ENCODE assay signal across 1 cellular context in the genomic region with DNA sequence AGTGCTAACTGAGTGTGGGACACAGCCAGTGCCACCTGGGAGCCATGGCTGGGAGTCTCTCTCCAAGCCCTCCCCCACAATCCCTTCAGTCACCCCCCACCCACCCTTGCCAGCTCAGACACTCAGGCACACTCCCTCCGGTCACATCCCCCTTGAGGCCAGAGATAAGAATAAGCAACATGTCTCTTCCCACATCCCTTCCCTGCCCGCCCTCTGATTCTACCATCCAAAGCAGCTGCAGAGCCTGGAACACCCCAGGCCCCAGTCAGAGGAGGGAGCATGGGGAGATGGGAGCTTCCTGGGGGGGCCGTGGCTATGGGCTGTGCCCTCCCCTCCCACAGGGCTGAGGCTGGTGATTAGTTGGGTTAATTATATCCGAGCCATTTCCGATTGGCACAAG.
TF ChIP-seq lines count a peak whose summit lies in the region.

No MANE protein-coding gene starts in this region.

TF ChIP-seq in GM23338, 12 proteins besides CTCF, POLR2A, EP300 and RAD21:
- TF ChIP-seq, protein P1, sequence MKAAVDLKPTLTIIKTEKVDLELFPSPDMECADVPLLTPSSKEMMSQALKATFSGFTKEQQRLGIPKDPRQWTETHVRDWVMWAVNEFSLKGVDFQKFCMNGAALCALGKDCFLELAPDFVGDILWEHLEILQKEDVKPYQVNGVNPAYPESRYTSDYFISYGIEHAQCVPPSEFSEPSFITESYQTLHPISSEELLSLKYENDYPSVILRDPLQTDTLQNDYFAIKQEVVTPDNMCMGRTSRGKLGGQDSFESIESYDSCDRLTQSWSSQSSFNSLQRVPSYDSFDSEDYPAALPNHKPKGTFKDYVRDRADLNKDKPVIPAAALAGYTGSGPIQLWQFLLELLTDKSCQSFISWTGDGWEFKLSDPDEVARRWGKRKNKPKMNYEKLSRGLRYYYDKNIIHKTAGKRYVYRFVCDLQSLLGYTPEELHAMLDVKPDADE (IDR thresholded peaks at IDR 0.05): no peak
- TF ChIP-seq POLR2AphosphoS5 (IDR thresholded peaks at IDR 0.05; ENCODE audit: low read depth) (no peak), EZH2 (IDR thresholded peaks at IDR 0.05; ENCODE audit: low read depth, unreplicated experiment) (no peak), NANOG (IDR thresholded peaks at IDR 0.05; ENCODE audit: borderline replicate concordance) (no peak), JUNB (IDR thresholded peaks at IDR 0.05; ENCODE audit: unreplicated experiment) (no peak), STAT1 (IDR thresholded peaks at IDR 0.05; ENCODE audit: unreplicated experiment) (no peak), CREB1 (CRISPR knock-in tag; IDR thresholded peaks at IDR 0.05; ENCODE audit: low read depth) (no peak), ZNF114 (CRISPR knock-in tag; IDR thresholded peaks at IDR 0.05) (no peak), ZNF331 (CRISPR knock-in tag; IDR thresholded peaks at IDR 0.05; ENCODE audit: low read depth) (no peak), EZH2phosphoT487 (IDR thresholded peaks at IDR 0.05; ENCODE audit: unreplicated experiment) (no peak)
- TF ChIP-seq, protein P2, sequence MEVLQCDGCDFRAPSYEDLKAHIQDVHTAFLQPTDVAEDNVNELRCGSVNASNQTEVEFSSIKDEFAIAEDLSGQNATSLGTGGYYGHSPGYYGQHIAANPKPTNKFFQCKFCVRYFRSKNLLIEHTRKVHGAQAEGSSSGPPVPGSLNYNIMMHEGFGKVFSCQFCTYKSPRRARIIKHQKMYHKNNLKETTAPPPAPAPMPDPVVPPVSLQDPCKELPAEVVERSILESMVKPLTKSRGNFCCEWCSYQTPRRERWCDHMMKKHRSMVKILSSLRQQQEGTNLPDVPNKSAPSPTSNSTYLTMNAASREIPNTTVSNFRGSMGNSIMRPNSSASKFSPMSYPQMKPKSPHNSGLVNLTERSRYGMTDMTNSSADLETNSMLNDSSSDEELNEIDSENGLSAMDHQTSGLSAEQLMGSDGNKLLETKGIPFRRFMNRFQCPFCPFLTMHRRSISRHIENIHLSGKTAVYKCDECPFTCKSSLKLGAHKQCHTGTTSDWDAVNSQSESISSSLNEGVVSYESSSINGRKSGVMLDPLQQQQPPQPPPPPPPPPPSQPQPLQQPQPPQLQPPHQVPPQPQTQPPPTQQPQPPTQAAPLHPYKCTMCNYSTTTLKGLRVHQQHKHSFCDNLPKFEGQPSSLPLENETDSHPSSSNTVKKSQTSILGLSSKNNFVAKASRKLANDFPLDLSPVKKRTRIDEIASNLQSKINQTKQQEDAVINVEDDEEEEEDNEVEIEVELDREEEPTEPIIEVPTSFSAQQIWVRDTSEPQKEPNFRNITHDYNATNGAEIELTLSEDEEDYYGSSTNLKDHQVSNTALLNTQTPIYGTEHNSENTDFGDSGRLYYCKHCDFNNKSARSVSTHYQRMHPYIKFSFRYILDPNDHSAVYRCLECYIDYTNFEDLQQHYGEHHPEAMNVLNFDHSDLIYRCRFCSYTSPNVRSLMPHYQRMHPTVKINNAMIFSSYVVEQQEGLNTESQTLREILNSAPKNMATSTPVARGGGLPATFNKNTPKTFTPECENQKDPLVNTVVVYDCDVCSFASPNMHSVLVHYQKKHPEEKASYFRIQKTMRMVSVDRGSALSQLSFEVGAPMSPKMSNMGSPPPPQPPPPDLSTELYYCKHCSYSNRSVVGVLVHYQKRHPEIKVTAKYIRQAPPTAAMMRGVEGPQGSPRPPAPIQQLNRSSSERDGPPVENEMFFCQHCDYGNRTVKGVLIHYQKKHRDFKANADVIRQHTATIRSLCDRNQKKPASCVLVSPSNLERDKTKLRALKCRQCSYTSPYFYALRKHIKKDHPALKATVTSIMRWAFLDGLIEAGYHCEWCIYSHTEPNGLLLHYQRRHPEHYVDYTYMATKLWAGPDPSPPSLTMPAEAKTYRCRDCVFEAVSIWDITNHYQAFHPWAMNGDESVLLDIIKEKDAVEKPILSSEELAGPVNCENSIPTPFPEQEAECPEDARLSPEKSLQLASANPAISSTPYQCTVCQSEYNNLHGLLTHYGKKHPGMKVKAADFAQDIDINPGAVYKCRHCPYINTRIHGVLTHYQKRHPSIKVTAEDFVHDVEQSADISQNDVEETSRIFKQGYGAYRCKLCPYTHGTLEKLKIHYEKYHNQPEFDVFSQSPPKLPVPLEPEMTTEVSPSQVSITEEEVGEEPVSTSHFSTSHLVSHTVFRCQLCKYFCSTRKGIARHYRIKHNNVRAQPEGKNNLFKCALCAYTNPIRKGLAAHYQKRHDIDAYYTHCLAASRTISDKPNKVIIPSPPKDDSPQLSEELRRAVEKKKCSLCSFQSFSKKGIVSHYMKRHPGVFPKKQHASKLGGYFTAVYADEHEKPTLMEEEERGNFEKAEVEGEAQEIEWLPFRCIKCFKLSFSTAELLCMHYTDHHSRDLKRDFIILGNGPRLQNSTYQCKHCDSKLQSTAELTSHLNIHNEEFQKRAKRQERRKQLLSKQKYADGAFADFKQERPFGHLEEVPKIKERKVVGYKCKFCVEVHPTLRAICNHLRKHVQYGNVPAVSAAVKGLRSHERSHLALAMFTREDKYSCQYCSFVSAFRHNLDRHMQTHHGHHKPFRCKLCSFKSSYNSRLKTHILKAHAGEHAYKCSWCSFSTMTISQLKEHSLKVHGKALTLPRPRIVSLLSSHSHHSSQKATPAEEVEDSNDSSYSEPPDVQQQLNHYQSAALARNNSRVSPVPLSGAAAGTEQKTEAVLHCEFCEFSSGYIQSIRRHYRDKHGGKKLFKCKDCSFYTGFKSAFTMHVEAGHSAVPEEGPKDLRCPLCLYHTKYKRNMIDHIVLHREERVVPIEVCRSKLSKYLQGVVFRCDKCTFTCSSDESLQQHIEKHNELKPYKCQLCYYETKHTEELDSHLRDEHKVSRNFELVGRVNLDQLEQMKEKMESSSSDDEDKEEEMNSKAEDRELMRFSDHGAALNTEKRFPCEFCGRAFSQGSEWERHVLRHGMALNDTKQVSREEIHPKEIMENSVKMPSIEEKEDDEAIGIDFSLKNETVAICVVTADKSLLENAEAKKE (CRISPR knock-in tag; IDR thresholded peaks at IDR 0.05): no peak
- TF ChIP-seq, protein P3, sequence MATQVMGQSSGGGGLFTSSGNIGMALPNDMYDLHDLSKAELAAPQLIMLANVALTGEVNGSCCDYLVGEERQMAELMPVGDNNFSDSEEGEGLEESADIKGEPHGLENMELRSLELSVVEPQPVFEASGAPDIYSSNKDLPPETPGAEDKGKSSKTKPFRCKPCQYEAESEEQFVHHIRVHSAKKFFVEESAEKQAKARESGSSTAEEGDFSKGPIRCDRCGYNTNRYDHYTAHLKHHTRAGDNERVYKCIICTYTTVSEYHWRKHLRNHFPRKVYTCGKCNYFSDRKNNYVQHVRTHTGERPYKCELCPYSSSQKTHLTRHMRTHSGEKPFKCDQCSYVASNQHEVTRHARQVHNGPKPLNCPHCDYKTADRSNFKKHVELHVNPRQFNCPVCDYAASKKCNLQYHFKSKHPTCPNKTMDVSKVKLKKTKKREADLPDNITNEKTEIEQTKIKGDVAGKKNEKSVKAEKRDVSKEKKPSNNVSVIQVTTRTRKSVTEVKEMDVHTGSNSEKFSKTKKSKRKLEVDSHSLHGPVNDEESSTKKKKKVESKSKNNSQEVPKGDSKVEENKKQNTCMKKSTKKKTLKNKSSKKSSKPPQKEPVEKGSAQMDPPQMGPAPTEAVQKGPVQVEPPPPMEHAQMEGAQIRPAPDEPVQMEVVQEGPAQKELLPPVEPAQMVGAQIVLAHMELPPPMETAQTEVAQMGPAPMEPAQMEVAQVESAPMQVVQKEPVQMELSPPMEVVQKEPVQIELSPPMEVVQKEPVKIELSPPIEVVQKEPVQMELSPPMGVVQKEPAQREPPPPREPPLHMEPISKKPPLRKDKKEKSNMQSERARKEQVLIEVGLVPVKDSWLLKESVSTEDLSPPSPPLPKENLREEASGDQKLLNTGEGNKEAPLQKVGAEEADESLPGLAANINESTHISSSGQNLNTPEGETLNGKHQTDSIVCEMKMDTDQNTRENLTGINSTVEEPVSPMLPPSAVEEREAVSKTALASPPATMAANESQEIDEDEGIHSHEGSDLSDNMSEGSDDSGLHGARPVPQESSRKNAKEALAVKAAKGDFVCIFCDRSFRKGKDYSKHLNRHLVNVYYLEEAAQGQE (IDR thresholded peaks at IDR 0.05; ENCODE audit: unreplicated experiment): no peak
TF ChIP-seq in GM23338: peak in this region for 0.
